Comparison of ENCODE assay signal across 8 cellular contexts in the genomic region with DNA sequence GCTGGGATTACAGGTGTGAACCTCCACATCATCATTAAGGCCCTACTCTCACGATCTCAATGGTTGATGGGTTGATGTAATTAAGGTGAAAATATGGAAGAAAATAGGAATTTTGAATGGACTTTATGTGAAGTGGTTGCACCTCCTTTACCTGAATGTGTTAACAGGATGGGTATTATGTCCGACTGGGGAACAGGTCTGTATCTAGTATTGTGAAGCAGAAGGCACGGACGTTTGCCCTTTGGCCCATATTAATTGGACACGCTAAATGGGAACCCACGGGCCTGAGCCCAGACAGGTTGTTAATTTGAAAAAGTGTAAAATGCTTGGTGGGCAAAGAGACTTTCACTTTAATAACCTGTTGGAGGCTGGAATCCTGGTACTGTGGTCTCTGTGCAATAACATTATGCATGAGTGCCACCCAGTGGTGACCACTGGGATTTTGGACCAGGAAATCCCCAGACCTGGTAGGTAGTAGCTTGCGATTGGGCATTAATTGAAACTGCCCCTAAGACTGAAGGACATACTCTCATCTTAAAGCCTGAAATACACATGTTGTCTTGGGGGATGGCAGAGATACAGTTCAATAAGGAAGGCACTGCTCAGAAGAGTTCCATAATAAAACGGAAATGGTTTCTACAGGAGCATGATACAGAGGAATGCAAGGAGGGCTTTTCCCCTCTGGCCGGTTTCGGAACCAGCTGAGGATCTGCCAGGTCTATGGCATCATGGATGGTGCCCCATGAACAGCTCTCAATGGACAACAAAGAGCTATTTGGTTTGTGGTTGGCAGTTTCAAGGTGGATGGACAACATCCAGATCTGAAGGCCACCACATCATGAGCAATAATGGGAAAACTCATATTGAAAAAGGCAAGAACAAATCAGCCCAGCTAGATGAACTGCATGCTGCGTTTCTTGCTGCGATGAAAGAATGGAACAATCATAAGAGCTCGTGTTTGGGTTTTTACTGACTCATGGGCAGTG. TPM values are rescaled to one million over a fixed set of nuclear protein-coding genes. Genes with fewer than 3 reads are reported as not detected.
DNase-seq lines count a peak whose midpoint lies in the region; TF ChIP-seq lines count a peak whose summit lies in the region.

No MANE protein-coding gene starts in this region.

- DNase-seq in Caki2 (ENCODE audit: low read depth), result peak; percentile 50
- peak; percentile 67 for DNase-seq in H4 (ENCODE audit: low spot score)
- peak; percentile 74 for DNase-seq in NCI-H2107 (lab: John Stamatoyannopoulos, UW)
- peak; percentile 38 for DNase-seq in brain pericyte (ENCODE audit: low read depth, low spot score)
- peak; percentile 92 for DNase-seq in inferior parietal cortex (ENCODE audit: extremely low spot score)
- peak; percentile 78 for DNase-seq in stimulated activated CD4-positive, alpha-beta T cell treated with anti-CD3 and anti-CD28 coated beads, Interleukin-15, amount 100 ng/mL, for 24 hours
- no peak for DNase-seq in SKM-1 treated with dmso at 0.1 percent for 144 hours (lab: John Stamatoyannopoulos, UW; ENCODE audit: unreplicated experiment)

- in situ Hi-C loops in Caki2 (cut with HindIII; ENCODE audit: low pct_unique_long_range_greater_than_20kb, low sequenced_read_pairs), result no loop called here

- no peak overlapping the region for H3K27ac ChIP-seq in VCaP

- TF ChIP-seq CTCF in VCaP (conservative IDR thresholded peaks at IDR 0.05), result peak; percentile 82

RNA-seq across cellular contexts. Expression of a gene that starts 26.2 kb away (rescaled TPM):
- 27.6 and 30.1 TPM in 2 replicates for total RNA-seq in Caki2 (2014; rRNA removed; shearing (Covaris generic); ENCODE audit: low replicate concordance)
- total RNA-seq in H4 (2014; rRNA removed; shearing (Covaris generic)), result 18.3 and 24.3 TPM in 2 replicates
